In the genomic region with DNA sequence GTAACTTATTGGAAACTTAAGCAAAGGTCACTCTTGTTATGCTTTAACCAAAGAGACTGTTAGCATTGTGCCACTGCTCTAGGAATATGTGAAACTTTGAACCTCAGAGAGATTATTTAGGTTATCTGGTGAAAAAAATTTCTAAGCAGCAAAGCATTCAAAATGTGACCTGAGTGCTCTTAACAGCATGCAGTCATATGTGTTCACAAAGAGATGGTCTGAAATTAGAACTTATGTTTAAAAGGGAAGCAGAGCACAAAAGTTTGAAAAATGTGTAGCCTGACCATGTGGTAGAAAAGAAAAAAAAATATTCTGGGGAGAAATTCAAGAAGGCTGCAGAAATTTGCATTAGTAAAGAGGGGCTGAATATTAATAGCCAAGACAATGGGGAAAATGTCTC, we compare ENCODE assay signal across 34 cellular contexts.
"Had no signal": no experiment of that assay in that cellular context is flagged by ENCODE, and none has a peak within 500 bp of the region (broad histone marks: within the 10 kb centered on the region; RNA-seq: fewer than 3 reads in every experiment).

No MANE protein-coding gene starts in this region.

- DNase-seq: activated effector memory CD4-positive, alpha-beta T cell treated with anti-CD3 and anti-CD28 coated beads, Interleukin-2, amount 50 U/mL, for 16 hours; activated effector memory CD4-positive, alpha-beta T cell treated with Interleukin-2 at 50 U/mL for 16 hours; activated gamma-delta T cell; activated gamma-delta T cell treated with Interleukin-2 at 50 U/mL for 16 hours; activated naive CD4-positive, alpha-beta T cell; activated naive CD4-positive, alpha-beta T cell treated with anti-CD3 and anti-CD28 coated beads for 36 hours; activated naive CD4-positive, alpha-beta T cell treated with anti-CD3 and anti-CD28 coated beads, Interleukin-2, amount 10 ng/mL, durations not matched to agents 7 days and 5 days; activated naive CD4-positive, alpha-beta T cell treated with anti-CD3 and anti-CD28 coated beads, Interleukin-2, amount 50 U/mL, for 16 hours; activated naive CD4-positive, alpha-beta T cell treated with Interleukin-2 at 50 U/mL for 16 hours; activated naive CD8-positive, alpha-beta T cell treated with anti-CD3 and anti-CD28 coated beads for 36 hours; activated naive CD8-positive, alpha-beta T cell treated with anti-CD3 and anti-CD28 coated beads, Interleukin-2, amount 10 ng/mL, durations not matched to agents 7 days and 5 days; activated naive CD8-positive, alpha-beta T cell treated with anti-CD3 and anti-CD28 coated beads, Interleukin-2, amount 50 U/mL, for 24 hours; activated T-cell treated with anti-CD3 and anti-CD28 coated beads, Interleukin-2, amount 50 U/mL, for 1 hour; activated T-cell treated with anti-CD3 and anti-CD28 coated beads, Interleukin-2, amount 50 U/mL, for 24 hours; activated T-cell treated with anti-CD3 and anti-CD28 coated beads, Interleukin-2, amount 50 U/mL, for 4 hours; activated T-cell treated with anti-CD3 and anti-CD28 coated beads, Interleukin-2, amount 50 U/mL, for 48 hours; activated T-cell treated with anti-CD3 and anti-CD28 coated beads, Interleukin-2, amount 50 U/mL, for 72 hours; adrenal gland; amniotic stem cell; amygdala; anterior cingulate cortex; aorta; body of pancreas; brain microvascular endothelial cell; caudate nucleus; central memory CD4-positive, alpha-beta T cell; cerebellar nuclear complex had no signal

- H3K4me1 ChIP-seq: adrenal gland, ascending aorta, body of pancreas, breast epithelium had no signal

- ATAC-seq: activated naive CD4-positive, alpha-beta T cell treated with anti-CD3 and anti-CD28 coated beads, Interleukin-2, amount 50 U/mL, for 72 hours; activated naive CD8-positive, alpha-beta T cell treated with anti-CD3 and anti-CD28 coated beads, Interleukin-2, amount 50 U/mL, for 24 hours; activated T-cell treated with anti-CD3 and anti-CD28 coated beads, Interleukin-2, amount 50 U/mL, for 4 hours; activated T-cell treated with anti-CD3 and anti-CD28 coated beads, Interleukin-2, amount 50 U/mL, for 72 hours; activated T-helper 17 cell treated with anti-CD3 and anti-CD28 coated beads, Interleukin-2, amount 50 U/mL, for 72 hours; body of pancreas had no signal

- H3K4me3 ChIP-seq: adrenal gland, ascending aorta, body of pancreas, breast epithelium, cardiac muscle cell had no signal

- H3K27ac ChIP-seq: adrenal gland, ascending aorta, body of pancreas, brain microvascular endothelial cell, breast epithelium, cardiac muscle cell had no signal

- FAIRE-seq: astrocyte, bronchial epithelial cell had no signal

- H3K27me3 ChIP-seq: adrenal gland, ascending aorta, body of pancreas, brain microvascular endothelial cell, breast epithelium, cardiac muscle cell had no signal

- H3K36me3 ChIP-seq: adrenal gland, ascending aorta, brain microvascular endothelial cell, breast epithelium, cardiac muscle cell had no signal

- H3K9me3 ChIP-seq: adrenal gland had no signal
